ENCODE assay signal across 8 cellular contexts in genomic region chr2:42493885-42494433, GRCh38.
DNase-seq lines count a peak whose midpoint lies in the region; ATAC-seq and TF ChIP-seq lines count a peak whose summit lies in the region.

A gene with protein sequence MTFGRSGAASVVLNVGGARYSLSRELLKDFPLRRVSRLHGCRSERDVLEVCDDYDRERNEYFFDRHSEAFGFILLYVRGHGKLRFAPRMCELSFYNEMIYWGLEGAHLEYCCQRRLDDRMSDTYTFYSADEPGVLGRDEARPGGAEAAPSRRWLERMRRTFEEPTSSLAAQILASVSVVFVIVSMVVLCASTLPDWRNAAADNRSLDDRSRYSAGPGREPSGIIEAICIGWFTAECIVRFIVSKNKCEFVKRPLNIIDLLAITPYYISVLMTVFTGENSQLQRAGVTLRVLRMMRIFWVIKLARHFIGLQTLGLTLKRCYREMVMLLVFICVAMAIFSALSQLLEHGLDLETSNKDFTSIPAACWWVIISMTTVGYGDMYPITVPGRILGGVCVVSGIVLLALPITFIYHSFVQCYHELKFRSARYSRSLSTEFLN (minus strand): TSS chr2:42493982. CDS start chr2:42493501, 481 bp downstream.

- H3K9me3 ChIP-seq in endocrine pancreas (ENCODE audit: control insufficient read depth, low read length) (no peaks in the 10 kb centered on the region), muscle layer of duodenum (ENCODE audit: control insufficient read depth in 1 of 2, low read length in 2 of 2) (no peaks in the 10 kb centered on the region)

- H3K9ac ChIP-seq in endocrine pancreas (ENCODE audit: control insufficient read depth, insufficient read depth, low read length) = peak within 1 kb of the TSS; percentile 92

- peak; percentile 64 for ATAC-seq in GM18505 (IDR thresholded peaks at IDR 0.05; ENCODE audit: unreplicated experiment)
- ATAC-seq in HG03103 (IDR thresholded peaks at IDR 0.05; ENCODE audit: low read depth, unreplicated experiment) = peak; percentile 58
- no peak for ATAC-seq in HG03457 (IDR thresholded peaks at IDR 0.05; ENCODE audit: unreplicated experiment)

- peak within 1 kb of the TSS; percentile 68 for H3K4me3 ChIP-seq in endocrine pancreas (ENCODE audit: control insufficient read depth, insufficient read depth, low read length)
- peak within 1 kb of the TSS; percentile 56 to 78 for H3K4me3 ChIP-seq in muscle layer of duodenum (ENCODE audit: low read depth in 1 of 2, low read length in 2 of 2)

- H3K4me1 ChIP-seq in endocrine pancreas (ENCODE audit: control insufficient read depth, insufficient read depth, low read length) (peaks cover 8% of the 10 kb centered on the region), muscle layer of duodenum (ENCODE audit: control insufficient read depth in 1 of 2, insufficient read depth in 2 of 2, low read length in 2 of 2) (peaks cover 0 to 15% of the 10 kb centered on the region in 2 donors)

- H3K27me3 ChIP-seq in endocrine pancreas (ENCODE audit: control insufficient read depth, insufficient read depth, low read length) (no peaks in the 10 kb centered on the region), muscle layer of duodenum (ENCODE audit: low read depth, low read length) (peaks cover 18% of the 10 kb centered on the region)

- no peak for TF ChIP-seq POLR2A in GM18505 (IDR thresholded peaks at IDR 0.05; ENCODE audit: borderline replicate concordance, extremely low read depth, insufficient read depth, insufficient read length)

- H3K27ac ChIP-seq in muscle layer of duodenum (ENCODE audit: low read length) = no peak within 1 kb of the TSS

- DNase-seq in NCI-H510A (lab: John Stamatoyannopoulos, UW) = peak; percentile 76
- peak; percentile 45 to 46 for DNase-seq in activated CD8-positive, alpha-beta memory T cell treated with anti-CD3 and anti-CD28 coated beads for 4 hours (ENCODE audit: low read depth in 2 of 2)
- peak; percentile 61 for DNase-seq in stimulated activated naive CD4-positive, alpha-beta T cell treated with Interleukin-2 at 50 U/mL for 16 hours (lab: John Stamatoyannopoulos, UW)

- no peaks in the 10 kb centered on the region for H3K36me3 ChIP-seq in endocrine pancreas (ENCODE audit: control insufficient read depth, insufficient read depth, low read length)
- H3K36me3 ChIP-seq in muscle layer of duodenum (ENCODE audit: control insufficient read depth in 1 of 2, insufficient read depth in 2 of 2, low read length in 2 of 2) = no peaks in the 10 kb centered on the region
